2 cellular contexts compared by ENCODE assay signal in the genomic region with DNA sequence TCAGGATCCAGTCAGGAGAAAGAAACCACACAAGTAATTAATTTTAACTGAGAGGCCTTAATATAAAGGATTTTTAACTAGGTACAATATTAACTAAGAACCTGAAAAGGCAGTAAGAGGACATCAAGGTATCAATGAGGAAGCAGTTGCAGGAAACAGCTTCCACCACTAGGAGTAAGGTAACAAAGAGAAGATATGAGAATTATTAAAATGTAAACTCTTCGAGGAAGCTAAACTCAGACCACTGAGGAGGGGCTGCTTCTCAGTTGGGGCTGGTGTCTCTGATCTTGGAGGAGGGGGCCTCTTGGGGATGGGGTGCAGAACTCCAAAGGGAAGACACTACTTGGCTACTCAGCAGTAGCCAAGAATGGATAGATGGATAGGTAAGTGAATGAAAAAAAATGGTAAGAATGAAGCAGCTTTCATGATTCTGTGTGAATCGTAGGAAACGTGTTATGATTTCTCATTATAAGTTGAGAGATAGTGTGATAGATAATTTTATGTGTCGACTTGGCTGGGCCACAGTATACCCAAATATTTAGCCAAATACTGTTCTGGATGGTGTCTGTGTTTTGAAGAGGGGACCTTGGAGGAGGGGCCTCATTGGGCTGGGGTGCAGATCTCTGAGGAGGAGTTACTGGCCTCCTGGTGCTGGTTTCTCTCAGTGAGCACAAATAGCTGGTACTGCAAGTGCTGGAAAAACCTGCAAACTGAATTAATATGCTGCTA.
TF ChIP-seq lines count a peak whose summit lies in the region.

No MANE protein-coding gene starts in this region.

TF ChIP-seq in SK-N-SH, 30 proteins besides CTCF, POLR2A, EP300 and RAD21:
- no peak for TF ChIP-seq TEAD4 (IDR thresholded peaks at IDR 0.05; ENCODE audit: borderline replicate concordance, insufficient read depth)
- TF ChIP-seq FOXJ3 (CRISPR knock-in tag; IDR thresholded peaks at IDR 0.05): no peak
- no peak for TF ChIP-seq GABPA (IDR thresholded peaks at IDR 0.05; ENCODE audit: low read depth)
- no peak for TF ChIP-seq REST (IDR thresholded peaks at IDR 0.05; ENCODE audit: low read depth, low read length)
- no peak for TF ChIP-seq NRF1 (IDR thresholded peaks at IDR 0.05; ENCODE audit: low read depth, low read length)
- TF ChIP-seq SIN3A (IDR thresholded peaks at IDR 0.05; ENCODE audit: borderline replicate concordance, low read depth, low read length): no peak
- no peak for TF ChIP-seq EZH2phosphoT487 (IDR thresholded peaks at IDR 0.05; ENCODE audit: borderline replicate concordance, low read depth)
- TF ChIP-seq RFX5 (IDR thresholded peaks at IDR 0.05; ENCODE audit: low read length): no peak
- no peak for TF ChIP-seq USF2 (IDR thresholded peaks at IDR 0.05; ENCODE audit: borderline replicate concordance, low read depth, low read length)
- TF ChIP-seq, protein P1, sequence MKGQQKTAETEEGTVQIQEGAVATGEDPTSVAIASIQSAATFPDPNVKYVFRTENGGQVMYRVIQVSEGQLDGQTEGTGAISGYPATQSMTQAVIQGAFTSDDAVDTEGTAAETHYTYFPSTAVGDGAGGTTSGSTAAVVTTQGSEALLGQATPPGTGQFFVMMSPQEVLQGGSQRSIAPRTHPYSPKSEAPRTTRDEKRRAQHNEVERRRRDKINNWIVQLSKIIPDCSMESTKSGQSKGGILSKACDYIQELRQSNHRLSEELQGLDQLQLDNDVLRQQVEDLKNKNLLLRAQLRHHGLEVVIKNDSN (IDR thresholded peaks at IDR 0.05; ENCODE audit: borderline replicate concordance, low read depth): no peak
- no peak for TF ChIP-seq TAF1 (IDR thresholded peaks at IDR 0.05; ENCODE audit: borderline replicate concordance, low read depth, low read length)
- no peak for TF ChIP-seq FOSL2 (IDR thresholded peaks at IDR 0.05; ENCODE audit: borderline replicate concordance, low read depth)
- no peak for TF ChIP-seq POLR2AphosphoS5 (IDR thresholded peaks at IDR 0.05; ENCODE audit: low read depth, low read length)
- no peak for TF ChIP-seq ZBTB33 (IDR thresholded peaks at IDR 0.05; ENCODE audit: borderline replicate concordance, low read depth)
- TF ChIP-seq CHD2 (IDR thresholded peaks at IDR 0.05; ENCODE audit: low read length, partially characterized antibody): no peak
- TF ChIP-seq IRF3 (IDR thresholded peaks at IDR 0.05; ENCODE audit: low read depth, low read length): no peak
- no peak for TF ChIP-seq RXRA (IDR thresholded peaks at IDR 0.05; ENCODE audit: borderline replicate concordance, low read depth)

TF ChIP-seq in SK-N-SH treated with all-trans-retinoic acid at 6 μM for 48 hours, 23 proteins besides CTCF, POLR2A, EP300 and RAD21:
- TF ChIP-seq, protein P2, sequence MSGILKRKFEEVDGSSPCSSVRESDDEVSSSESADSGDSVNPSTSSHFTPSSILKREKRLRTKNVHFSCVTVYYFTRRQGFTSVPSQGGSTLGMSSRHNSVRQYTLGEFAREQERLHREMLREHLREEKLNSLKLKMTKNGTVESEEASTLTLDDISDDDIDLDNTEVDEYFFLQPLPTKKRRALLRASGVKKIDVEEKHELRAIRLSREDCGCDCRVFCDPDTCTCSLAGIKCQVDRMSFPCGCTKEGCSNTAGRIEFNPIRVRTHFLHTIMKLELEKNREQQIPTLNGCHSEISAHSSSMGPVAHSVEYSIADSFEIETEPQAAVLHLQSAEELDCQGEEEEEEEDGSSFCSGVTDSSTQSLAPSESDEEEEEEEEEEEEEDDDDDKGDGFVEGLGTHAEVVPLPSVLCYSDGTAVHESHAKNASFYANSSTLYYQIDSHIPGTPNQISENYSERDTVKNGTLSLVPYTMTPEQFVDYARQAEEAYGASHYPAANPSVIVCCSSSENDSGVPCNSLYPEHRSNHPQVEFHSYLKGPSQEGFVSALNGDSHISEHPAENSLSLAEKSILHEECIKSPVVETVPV (CRISPR knock-in tag; IDR thresholded peaks at IDR 0.05): no peak
- TF ChIP-seq ARNTL (CRISPR knock-in tag; IDR thresholded peaks at IDR 0.05; ENCODE audit: borderline replicate concordance, low read depth) (no peak), ESRRG (CRISPR knock-in tag; IDR thresholded peaks at IDR 0.05) (no peak), TOX (CRISPR knock-in tag; IDR thresholded peaks at IDR 0.05; ENCODE audit: borderline replicate concordance) (no peak), RARB (CRISPR knock-in tag; IDR thresholded peaks at IDR 0.05) (no peak), PPARA (CRISPR knock-in tag; IDR thresholded peaks at IDR 0.05; ENCODE audit: borderline replicate concordance) (no peak)
